Comparison of ENCODE assay signal across 8 cellular contexts in the genomic region with DNA sequence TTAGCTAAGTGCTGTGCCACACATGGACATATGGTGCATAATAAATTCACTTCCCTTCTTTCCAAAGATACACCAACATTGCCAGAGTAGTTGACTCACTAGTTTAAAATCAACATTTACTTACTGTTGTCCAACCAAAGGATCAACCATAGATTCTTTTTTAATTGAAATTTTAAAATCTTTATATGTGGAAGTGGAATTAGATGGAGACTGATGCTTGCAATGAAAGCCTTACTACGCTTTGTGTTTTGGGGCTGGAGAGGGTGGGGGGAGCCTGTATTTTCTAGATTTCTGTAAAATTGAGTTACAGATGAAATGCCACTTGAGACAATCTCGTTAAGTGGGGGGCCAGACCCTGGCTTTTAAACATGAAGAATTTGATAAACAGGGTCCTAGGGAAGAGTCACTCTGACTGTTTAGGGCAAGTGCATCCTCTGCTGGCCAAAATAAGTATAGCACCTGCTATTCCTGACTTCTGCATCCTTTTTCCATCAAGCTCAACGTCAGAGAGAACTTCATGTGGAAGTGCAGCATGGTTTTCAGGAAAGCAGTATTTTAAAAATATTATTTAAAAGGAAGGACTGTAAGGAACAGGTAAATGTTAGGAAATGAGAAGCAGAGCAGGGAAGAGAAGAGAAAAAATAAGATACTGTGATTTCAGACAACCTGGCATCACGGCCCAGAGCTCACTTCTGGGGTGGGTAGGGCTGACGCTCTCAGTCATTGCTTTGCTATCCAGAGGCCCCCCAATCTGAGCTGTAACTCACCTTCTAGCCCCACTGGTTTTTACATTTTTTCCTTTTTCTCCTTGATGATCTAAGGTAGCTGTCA.
DNase-seq lines count a peak whose midpoint lies in the region; ATAC-seq and TF ChIP-seq lines count a peak whose summit lies in the region.

No MANE protein-coding gene starts in this region.

- no peaks in the 10 kb centered on the region for H3K9me3 ChIP-seq in osteoblast (ENCODE audit: low read depth, low read length)

- TF ChIP-seq CTCF in HFF-Myc (IDR thresholded peaks at IDR 0.05; ENCODE audit: low read depth, low read length, missing control alignments) (peak; percentile 98), foreskin fibroblast (IDR thresholded peaks at IDR 0.05; ENCODE audit: low read depth, low read length) (peak; percentile 95), osteoblast (IDR thresholded peaks at IDR 0.05; ENCODE audit: extremely low read depth, low read depth, low read length) (peak; percentile 100)

- H3K27me3 ChIP-seq in osteoblast (ENCODE audit: insufficient read depth, low read length): no peaks in the 10 kb centered on the region

- H3K27ac ChIP-seq in osteoblast (ENCODE audit: low read depth, low read length): peak overlapping the region; percentile 63

- H3K79me2 ChIP-seq in osteoblast (ENCODE audit: insufficient read depth, low read length): no peaks in the 10 kb centered on the region

- H4K20me1 ChIP-seq in osteoblast (ENCODE audit: insufficient read depth, low read length): no peaks in the 10 kb centered on the region

- no peaks in the 10 kb centered on the region for H3K36me3 ChIP-seq in osteoblast (ENCODE audit: insufficient read depth, low read length)

- H2AFZ ChIP-seq in osteoblast (ENCODE audit: low read length): no peak overlapping the region

- peak overlapping the region; percentile 65 for H3K4me2 ChIP-seq in osteoblast (ENCODE audit: insufficient read depth, low read length)

- peaks cover 17% of the 10 kb centered on the region for H3K4me1 ChIP-seq in osteoblast (ENCODE audit: insufficient read depth, low read length)

- H3K4me3 ChIP-seq in HFF-Myc (replicated peaks; ENCODE audit: low read depth, low read length): no peak overlapping the region
- no peak overlapping the region for H3K4me3 ChIP-seq in foreskin fibroblast (ENCODE audit: low read depth in 1 of 2, low read length in 2 of 2)
- H3K4me3 ChIP-seq in osteoblast (ENCODE audit: insufficient read depth, low read length): no peak overlapping the region

- peak; percentile 29 for DNase-seq in CMK (ENCODE audit: low read depth)
- peak; percentile 58 for DNase-seq in HFF-Myc (ENCODE audit: extremely low read depth, low read depth)
- DNase-seq in NCI-H82 treated with DMSO at 0.1 percent for 48 hours (lab: John Stamatoyannopoulos, UW; ENCODE audit: unreplicated experiment): peak; percentile 39
- peak; percentile 21 for DNase-seq in activated T-cell treated with anti-CD3 and anti-CD28 coated beads for 48 hours (ENCODE audit: low read depth)
- peak; percentile 53 to 84 for DNase-seq in foreskin fibroblast
- no peak for DNase-seq in osteoblast (ENCODE audit: insufficient read length, low spot score, missing footprints)
- no peak for DNase-seq in activated CD4-positive, CD25-positive, alpha-beta regulatory T cell treated with anti-CD3 and anti-CD28 coated beads, Interleukin-2, amount 50 U/mL, for 72 hours

- no peak for ATAC-seq in HG03432 (IDR thresholded peaks at IDR 0.05; ENCODE audit: unreplicated experiment)

Comparison
In these comparisons a context has a peak if more than half of its experiments do, and no peak if none do; other contexts are left out.
1. DNase-seq: peak in CMK (single experiment), HFF-Myc (single experiment), NCI-H82 treated with DMSO at 0.1 percent for 48 hours (single experiment), activated T-cell treated with anti-CD3 and anti-CD28 coated beads for 48 hours (single experiment) and foreskin fibroblast (2 of 2); none in osteoblast (single experiment) and activated CD4-positive, CD25-positive, alpha-beta regulatory T cell treated with anti-CD3 and anti-CD28 coated beads, Interleukin-2, amount 50 U/mL, for 72 hours (single experiment).
2. Peak in every context shown above with its lines, with median percentiles within 50 percentile points of each other: CTCF ChIP-seq.